Comparison of ENCODE assay signal across 8 cellular contexts in the genomic region with DNA sequence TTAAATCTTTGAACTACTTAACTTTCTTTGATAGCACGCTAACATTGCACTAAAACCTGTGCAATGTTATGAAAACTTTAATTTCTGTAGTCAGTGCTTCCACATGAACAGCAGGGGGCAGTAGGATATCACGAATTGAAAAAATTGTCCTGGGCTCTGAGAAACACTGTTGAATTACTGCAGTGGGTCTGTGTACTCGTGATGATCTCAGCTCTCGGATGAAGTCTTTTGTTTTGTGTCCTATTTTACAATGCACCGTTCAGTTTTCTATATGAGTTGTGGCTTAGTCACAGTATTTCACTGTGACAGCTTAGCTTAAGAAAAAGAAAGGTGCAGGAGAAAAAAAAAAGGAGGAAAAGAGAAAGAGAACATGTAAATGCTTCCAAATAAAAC.
DNase-seq lines count a peak whose midpoint lies in the region; ATAC-seq, FAIRE-seq and TF ChIP-seq lines count a peak whose summit lies in the region.

No MANE protein-coding gene starts in this region.

- H2AFZ ChIP-seq in OCI-LY3 (ENCODE audit: low read depth, low read length) (peak overlapping the region; percentile 98), neuronal stem cell (ENCODE audit: low read length) (peak overlapping the region; percentile 87)

- peak; percentile 94 for TF ChIP-seq RAD21 in Ishikawa (IDR thresholded peaks at IDR 0.05; ENCODE audit: low read depth)

- H3K4me3 ChIP-seq in OCI-LY3 (ENCODE audit: low read length) (peak overlapping the region; percentile 89), neuronal stem cell (ENCODE audit: low read length in 2 of 2) (peak overlapping the region in 1 of 2 donors; percentile 35)

- H3K79me2 ChIP-seq in OCI-LY3 (ENCODE audit: low read length): no peaks in the 10 kb centered on the region

- peak overlapping the region; percentile 64 for H3K9ac ChIP-seq in OCI-LY3 (ENCODE audit: low read length)
- no peak overlapping the region for H3K9ac ChIP-seq in neuronal stem cell (ENCODE audit: low read depth, low read length, poor library complexity)

- no peaks in the 10 kb centered on the region for H3K9me3 Mint-ChIP-seq in activated naive CD4-positive, alpha-beta T cell treated with anti-CD3 and anti-CD28 coated beads, Interleukin-2, amount 50 U/mL, for 72 hours

- no peak overlapping the region for H2BK120ac ChIP-seq in neuronal stem cell (ENCODE audit: low read depth, low read length)

- no peak overlapping the region for H3K4ac ChIP-seq in neuronal stem cell (ENCODE audit: low read length)

- TF ChIP-seq EP300 in Ishikawa (IDR thresholded peaks at IDR 0.05; ENCODE audit: borderline replicate concordance): no peak

- H4K20me1 ChIP-seq in OCI-LY3 (ENCODE audit: insufficient read depth, low read length): no peaks in the 10 kb centered on the region

- H3K4me2 ChIP-seq in OCI-LY3 (ENCODE audit: low read length) (peak overlapping the region; percentile 98), neuronal stem cell (ENCODE audit: insufficient read depth, low read length, poor library complexity, severe bottlenecking) (no peak overlapping the region)

- no peak overlapping the region for H2AK5ac ChIP-seq in neuronal stem cell (ENCODE audit: low read depth, low read length)

- H4K8ac ChIP-seq in neuronal stem cell (ENCODE audit: low read depth, low read length): no peak overlapping the region

- no CpG with 5 or more reads among the region's 5 CpGs for WGBS in neuronal stem cell (ENCODE audit: extremely low coverage in 2 of 2, insufficient read length in 2 of 2, insufficient replicate concordance in 1 of 2), 2 donors

- no peak overlapping the region for H3K27ac Mint-ChIP-seq in activated naive CD4-positive, alpha-beta T cell treated with anti-CD3 and anti-CD28 coated beads, Interleukin-2, amount 50 U/mL, for 72 hours

- H3K4me1 ChIP-seq in OCI-LY3 (ENCODE audit: low read length) (peaks cover 14% of the 10 kb centered on the region), neuronal stem cell (ENCODE audit: control insufficient read depth in 2 of 2, insufficient read depth in 1 of 2, low read depth in 1 of 2, low read length in 2 of 2) (peaks cover 1 to 4% of the 10 kb centered on the region in 2 donors)

- no peak overlapping the region for H2BK5ac ChIP-seq in neuronal stem cell (ENCODE audit: low read length)

- no peak overlapping the region for H3K14ac ChIP-seq in neuronal stem cell (ENCODE audit: low read length)

- FAIRE-seq in frontal cortex (lab: Jason Lieb, UNC): peak; percentile 98

- DNase-seq in Daoy (ENCODE audit: low read depth) (peak; percentile 81), frontal cortex (ENCODE audit: low spot score in 2 of 2) (peak; percentile 65 to 68), neuronal stem cell (ENCODE audit: low spot score) (peak; percentile 66), cortex of kidney (lab: John Stamatoyannopoulos, UW) (no peak)
- DNase-seq in activated naive CD4-positive, alpha-beta T cell treated with anti-CD3 and anti-CD28 coated beads, Interleukin-2, amount 50 U/mL, for 72 hours (ENCODE audit: low spot score in 2 of 2): peak in 1 of 2 donors; percentile 55

- H3K23ac ChIP-seq in neuronal stem cell (ENCODE audit: low read depth, low read length, poor library complexity): no peak overlapping the region

- H3K27me3 ChIP-seq in OCI-LY3 (ENCODE audit: low read depth, low read length): no peaks in the 10 kb centered on the region; the same call in 1 of the 2 replicates
- H3K27me3 ChIP-seq in neuronal stem cell (ENCODE audit: control insufficient read depth in 3 of 3, insufficient read depth in 3 of 3, low read depth in 1 of 3, low read length in 3 of 3): no peaks in the 10 kb centered on the region

- H3K27ac ChIP-seq in OCI-LY3 (ENCODE audit: low read length) (no peak overlapping the region), neuronal stem cell (replicated peaks; ENCODE audit: low read length) (no peak overlapping the region)

- no peaks in the 10 kb centered on the region for H3K79me1 ChIP-seq in neuronal stem cell (ENCODE audit: low read depth, low read length)

- H3K36me3 ChIP-seq in OCI-LY3 (replicated peaks; ENCODE audit: low read depth, low read length): no peaks in the 10 kb centered on the region
- no peaks in the 10 kb centered on the region for H3K36me3 ChIP-seq in neuronal stem cell (replicated peaks in 1 of 2; ENCODE audit: control insufficient read depth in 2 of 2, insufficient read depth in 2 of 2, low read length in 2 of 2)

- no peak overlapping the region for H2BK12ac ChIP-seq in neuronal stem cell (ENCODE audit: low read length)

- no peaks in the 10 kb centered on the region for H3K9me3 ChIP-seq in OCI-LY3 (ENCODE audit: insufficient read depth, low read length)
- H3K9me3 ChIP-seq in neuronal stem cell (replicated peaks in 1 of 2; ENCODE audit: control insufficient read depth in 2 of 2, insufficient read depth in 1 of 2, low read depth in 1 of 2, low read length in 2 of 2): no peaks in the 10 kb centered on the region

- H3K36me3 Mint-ChIP-seq in activated naive CD4-positive, alpha-beta T cell treated with anti-CD3 and anti-CD28 coated beads, Interleukin-2, amount 50 U/mL, for 72 hours: peaks cover 3 to 4% of the 10 kb centered on the region in 2 donors

- ATAC-seq in GM21526 (IDR thresholded peaks at IDR 0.05; ENCODE audit: low FRiP score, unreplicated experiment): peak; percentile 60
- peak; percentile 47 to 86 for ATAC-seq in activated naive CD4-positive, alpha-beta T cell treated with anti-CD3 and anti-CD28 coated beads, Interleukin-2, amount 50 U/mL, for 72 hours

- H2BK15ac ChIP-seq in neuronal stem cell (ENCODE audit: low read length): no peak overlapping the region

- peak; percentile 96 for TF ChIP-seq CTCF in OCI-LY3 (IDR thresholded peaks at IDR 0.05; ENCODE audit: low read depth, low read length)

- H4K91ac ChIP-seq in neuronal stem cell (ENCODE audit: low read depth, low read length, poor library complexity): no peak overlapping the region

- H3K18ac ChIP-seq in neuronal stem cell (ENCODE audit: low read length): no peak overlapping the region

TF ChIP-seq in Ishikawa, 13 proteins besides CTCF, POLR2A, EP300 and RAD21:
- TF ChIP-seq, protein P1, sequence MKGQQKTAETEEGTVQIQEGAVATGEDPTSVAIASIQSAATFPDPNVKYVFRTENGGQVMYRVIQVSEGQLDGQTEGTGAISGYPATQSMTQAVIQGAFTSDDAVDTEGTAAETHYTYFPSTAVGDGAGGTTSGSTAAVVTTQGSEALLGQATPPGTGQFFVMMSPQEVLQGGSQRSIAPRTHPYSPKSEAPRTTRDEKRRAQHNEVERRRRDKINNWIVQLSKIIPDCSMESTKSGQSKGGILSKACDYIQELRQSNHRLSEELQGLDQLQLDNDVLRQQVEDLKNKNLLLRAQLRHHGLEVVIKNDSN (IDR thresholded peaks at IDR 0.05): no peak
- no peak for TF ChIP-seq NFIC (IDR thresholded peaks at IDR 0.05)
TF ChIP-seq in Ishikawa: peak in this region for 0.
